In genomic region chr18:46055841-46056240, GRCh38 we compare ENCODE assay signal across 17 cellular contexts. TPM values are rescaled to one million over a fixed set of nuclear protein-coding genes. Genes with fewer than 3 reads are reported as not detected.
A peak's percentile ranks its signal among the peaks of the same experiment; 100 is the strongest.
DNase-seq lines count a peak whose midpoint lies in the region; ATAC-seq and TF ChIP-seq lines count a peak whose summit lies in the region.
"Had no signal": no experiment of that assay in that cellular context is flagged by ENCODE, and none has a peak within 500 bp of the region (broad histone marks: within the 10 kb centered on the region; RNA-seq: fewer than 3 reads in every experiment).

No MANE protein-coding gene starts in this region.

- no peaks in the 10 kb centered on the region for H3K36me3 Mint-ChIP-seq in activated CD4-positive, alpha-beta T cell treated with anti-CD3 and anti-CD28 coated beads, Interleukin-2, amount 10 ng/mL, durations not matched to agents 24 days and 14 days (ENCODE audit: low read depth)
- H3K36me3 Mint-ChIP-seq in activated CD8-positive, alpha-beta T cell treated with anti-CD3 and anti-CD28 coated beads, Interleukin-2, amount 10 ng/mL, durations not matched to agents 7 days and 5 days (ENCODE audit: low read depth): peaks cover 4% of the 10 kb centered on the region
- no peaks in the 10 kb centered on the region for H3K36me3 Mint-ChIP-seq in natural killer cell
- H3K36me3 Mint-ChIP-seq: memory B cell; neural progenitor cell; stimulated activated naive B cell treated with anti-CD40 and anti-IgM and Interleukin-4, amounts not matched to agents 10 μg/mL and 1 μg/mL and 100 μg/mL, for 72 hours had no signal

- peak overlapping the region; percentile 55 for H3K27ac Mint-ChIP-seq in activated CD4-positive, alpha-beta T cell treated with anti-CD3 and anti-CD28 coated beads, Interleukin-2, amount 10 ng/mL, durations not matched to agents 24 days and 14 days
- H3K27ac Mint-ChIP-seq in activated CD8-positive, alpha-beta T cell treated with anti-CD3 and anti-CD28 coated beads, Interleukin-2, amount 10 ng/mL, durations not matched to agents 7 days and 5 days: peak overlapping the region; percentile 76
- H3K27ac Mint-ChIP-seq in natural killer cell: peak overlapping the region; percentile 89 to 97
- H3K27ac Mint-ChIP-seq: memory B cell, neural progenitor cell had no signal

- H3K4me3 Mint-ChIP-seq in activated CD4-positive, alpha-beta T cell treated with anti-CD3 and anti-CD28 coated beads, Interleukin-2, amount 10 ng/mL, durations not matched to agents 24 days and 14 days: peak overlapping the region; percentile 62
- H3K4me3 Mint-ChIP-seq in activated CD8-positive, alpha-beta T cell treated with anti-CD3 and anti-CD28 coated beads, Interleukin-2, amount 10 ng/mL, durations not matched to agents 7 days and 5 days: peak overlapping the region; percentile 49
- H3K4me3 Mint-ChIP-seq in natural killer cell: peak overlapping the region; percentile 83
- H3K4me3 Mint-ChIP-seq: memory B cell; neural progenitor cell; stimulated activated naive B cell treated with anti-CD40 and anti-IgM and Interleukin-4, amounts not matched to agents 10 μg/mL and 1 μg/mL and 100 μg/mL, for 72 hours had no signal

- CTCF ChIA-PET in activated CD8-positive, alpha-beta T cell treated with anti-CD3 and anti-CD28 coated beads, Interleukin-2, amount 10 ng/mL, durations not matched to agents 7 days and 5 days (lab: Charles Lee): interaction anchor here (1.0 to 4.0 kb wide), 8 partner anchors 10 to 118 kb away, joined by 3 to 26 read pairs (median 6); a partner anchor contains a TSS

- POLR2A ChIA-PET in activated CD8-positive, alpha-beta T cell treated with anti-CD3 and anti-CD28 coated beads, Interleukin-2, amount 10 ng/mL, durations not matched to agents 7 days and 5 days (lab: Charles Lee): interaction anchor here (1.1 to 1.5 kb wide), 3 partner anchors 17 to 62 kb away, joined by 3 to 5 read pairs (median 3); partner anchors contain the start of gene ATP5F1A

- TF ChIP-seq CTCF in natural killer cell (IDR thresholded peaks at IDR 0.05): no peak

- peaks cover 32% of the 10 kb centered on the region for H3K4me1 Mint-ChIP-seq in activated CD4-positive, alpha-beta T cell treated with anti-CD3 and anti-CD28 coated beads, Interleukin-2, amount 10 ng/mL, durations not matched to agents 24 days and 14 days
- H3K4me1 Mint-ChIP-seq in activated CD8-positive, alpha-beta T cell treated with anti-CD3 and anti-CD28 coated beads, Interleukin-2, amount 10 ng/mL, durations not matched to agents 7 days and 5 days (ENCODE audit: low read depth): peaks cover 31% of the 10 kb centered on the region
- peaks cover 54 to 57% of the 10 kb centered on the region in 2 donors for H3K4me1 Mint-ChIP-seq in natural killer cell
- H3K4me1 Mint-ChIP-seq: memory B cell, neural progenitor cell had no signal

- no peak for DNase-seq in activated CD4-positive, alpha-beta T cell treated with anti-CD3 and anti-CD28 coated beads, Interleukin-2, amount 10 ng/mL, durations not matched to agents 24 days and 14 days
- DNase-seq in activated CD4-positive, alpha-beta T cell treated with anti-CD3 and anti-CD28 coated beads, Interleukin-2, amount 50 U/mL, for 4 hours: no peak
- no peak for DNase-seq in activated CD8-positive, alpha-beta T cell treated with anti-CD3 and anti-CD28 coated beads, Interleukin-2, amount 10 ng/mL, durations not matched to agents 7 days and 5 days
- DNase-seq in natural killer cell: no peak
- no peak for DNase-seq in NCI-H1436 treated with DMSO at 0.1 percent for 48 hours (lab: John Stamatoyannopoulos, UW)
- no peak for DNase-seq in glomerular visceral epithelial cell (ENCODE audit: extremely low spot score)
- DNase-seq: activated CD8-positive, alpha-beta memory T cell treated with anti-CD3 and anti-CD28 coated beads, Interleukin-2, amount 50 U/mL, for 48 hours; amygdala; effector memory CD4-positive, alpha-beta T cell; HCEC 1CT; NCI-H1436; stimulated activated naive B cell treated with anti-CD40 and anti-IgM and Interleukin-4, amounts not matched to agents 10 μg/mL and 1 μg/mL and 100 μg/mL, for 72 hours; upper lobe of left lung had no signal

- ATAC-seq in GM19351 (IDR thresholded peaks at IDR 0.05; ENCODE audit: unreplicated experiment): peak; percentile 46
- ATAC-seq in activated CD8-positive, alpha-beta T cell treated with anti-CD3 and anti-CD28 coated beads, Interleukin-2, amount 10 ng/mL, durations not matched to agents 7 days and 5 days: peak; percentile 47
- peak in 2 of 3 donors; percentile 17 to 30 for ATAC-seq in natural killer cell
- no peak for ATAC-seq in HG03280 (IDR thresholded peaks at IDR 0.05; ENCODE audit: unreplicated experiment)

- intact Hi-C loops in activated CD4-positive, alpha-beta T cell treated with anti-CD3 and anti-CD28 coated beads, Interleukin-2, amount 10 ng/mL, durations not matched to agents 24 days and 14 days (cut with micrococcal nuclease): loop anchor here (2.0 to 5.0 kb wide), 2 partner anchors 15 to 44 kb away; no protein-coding TSS in a partner anchor
- intact Hi-C loops in natural killer cell (cut with micrococcal nuclease): loop anchor here (2.0 kb wide), 1 partner anchor 15 kb away; no protein-coding TSS in a partner anchor

- H3K27me3 Mint-ChIP-seq in activated CD4-positive, alpha-beta T cell treated with anti-CD3 and anti-CD28 coated beads, Interleukin-2, amount 10 ng/mL, durations not matched to agents 24 days and 14 days: no peaks in the 10 kb centered on the region
- H3K27me3 Mint-ChIP-seq in activated CD8-positive, alpha-beta T cell treated with anti-CD3 and anti-CD28 coated beads, Interleukin-2, amount 10 ng/mL, durations not matched to agents 7 days and 5 days (ENCODE audit: low read depth): no peaks in the 10 kb centered on the region
- H3K27me3 Mint-ChIP-seq in natural killer cell (ENCODE audit: low read depth in 2 of 2): no peaks in the 10 kb centered on the region
- H3K27me3 Mint-ChIP-seq: memory B cell; stimulated activated naive B cell treated with anti-CD40 and anti-IgM and Interleukin-4, amounts not matched to agents 10 μg/mL and 1 μg/mL and 100 μg/mL, for 72 hours had no signal

- H3K9me3 Mint-ChIP-seq in activated CD4-positive, alpha-beta T cell treated with anti-CD3 and anti-CD28 coated beads, Interleukin-2, amount 10 ng/mL, durations not matched to agents 24 days and 14 days: peaks cover 6% of the 10 kb centered on the region
- H3K9me3 Mint-ChIP-seq in activated CD8-positive, alpha-beta T cell treated with anti-CD3 and anti-CD28 coated beads, Interleukin-2, amount 10 ng/mL, durations not matched to agents 7 days and 5 days (ENCODE audit: insufficient read depth): no peaks in the 10 kb centered on the region
- H3K9me3 Mint-ChIP-seq in natural killer cell: no peaks in the 10 kb centered on the region
- H3K9me3 Mint-ChIP-seq: memory B cell; neural progenitor cell; stimulated activated naive B cell treated with anti-CD40 and anti-IgM and Interleukin-4, amounts not matched to agents 10 μg/mL and 1 μg/mL and 100 μg/mL, for 72 hours had no signal

RNA-seq across cellular contexts. Expression of gene PSTPIP2, which starts 16.2 kb away (rescaled TPM):
- total RNA-seq in activated CD4-positive, alpha-beta T cell treated with anti-CD3 and anti-CD28 coated beads, Interleukin-2, amount 10 ng/mL, durations not matched to agents 24 days and 14 days: 27.5 and 29.2 TPM in 2 replicates
- total RNA-seq in activated CD8-positive, alpha-beta T cell treated with anti-CD3 and anti-CD28 coated beads, Interleukin-2, amount 10 ng/mL, durations not matched to agents 7 days and 5 days: 1 to 10 TPM; 7.7 to 8.5 TPM
- 10 to 100 TPM; 34.7 to 55.0 (median 46.9) TPM for total RNA-seq in natural killer cell

RNA-seq across cellular contexts. Expression of gene ATP5F1A, which starts 42.3 kb away (rescaled TPM):
- total RNA-seq in activated CD4-positive, alpha-beta T cell treated with anti-CD3 and anti-CD28 coated beads, Interleukin-2, amount 10 ng/mL, durations not matched to agents 24 days and 14 days: 440 and 443 TPM in 2 replicates
- total RNA-seq in activated CD8-positive, alpha-beta T cell treated with anti-CD3 and anti-CD28 coated beads, Interleukin-2, amount 10 ng/mL, durations not matched to agents 7 days and 5 days: 100 to 1,000 TPM; 377 to 385 TPM
- total RNA-seq in natural killer cell: 100 to 1,000 TPM; 209 to 218 (median 218) TPM

RNA-seq across cellular contexts. Expression of gene HAUS1, which starts 48.3 kb away (rescaled TPM):
- 49.5 and 49.6 TPM in 2 replicates for total RNA-seq in activated CD4-positive, alpha-beta T cell treated with anti-CD3 and anti-CD28 coated beads, Interleukin-2, amount 10 ng/mL, durations not matched to agents 24 days and 14 days
- 10 to 100 TPM; 63.7 to 65.9 TPM for total RNA-seq in activated CD8-positive, alpha-beta T cell treated with anti-CD3 and anti-CD28 coated beads, Interleukin-2, amount 10 ng/mL, durations not matched to agents 7 days and 5 days
- 10 to 100 TPM; 15.2 to 20.8 (median 16.3) TPM for total RNA-seq in natural killer cell
